Comparison of ENCODE assay signal across 27 cellular contexts in the genomic region with DNA sequence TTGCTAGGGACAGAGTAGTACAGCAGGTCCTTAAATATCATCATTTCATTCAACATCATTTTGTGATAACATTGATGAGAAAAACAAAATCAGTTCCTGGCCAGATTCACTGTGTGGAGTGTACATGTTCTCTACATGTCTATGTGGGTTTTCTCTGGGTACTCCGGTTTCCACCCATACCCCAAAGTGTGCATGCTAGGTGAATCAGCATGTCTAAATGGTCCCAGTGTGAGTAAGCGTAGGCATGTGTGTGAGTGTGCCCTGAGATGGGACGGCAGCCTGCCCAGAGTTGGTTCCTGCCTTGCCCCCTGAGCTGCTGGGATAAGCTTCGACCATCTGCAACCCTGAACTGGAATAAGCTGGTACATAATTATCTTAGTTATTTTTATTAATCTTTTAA.
"Had no signal": no experiment of that assay in that cellular context is flagged by ENCODE, and none has a peak within 500 bp of the region (broad histone marks: within the 10 kb centered on the region; RNA-seq: fewer than 3 reads in every experiment).

No MANE protein-coding gene starts in this region.

- H3K27me3 ChIP-seq: adrenal gland, body of pancreas had no signal

- H3K36me3 Mint-ChIP-seq: activated naive CD4-positive, alpha-beta T cell treated with anti-CD3 and anti-CD28 coated beads, Interleukin-2, amount 50 U/mL, for 24 hours; activated naive CD8-positive, alpha-beta T cell treated with anti-CD3 and anti-CD28 coated beads for 36 hours; WTC11 had no signal

- H3K27me3 Mint-ChIP-seq: activated naive CD4-positive, alpha-beta T cell treated with anti-CD3 and anti-CD28 coated beads, Interleukin-2, amount 50 U/mL, for 24 hours; activated naive CD8-positive, alpha-beta T cell treated with anti-CD3 and anti-CD28 coated beads for 36 hours; activated T-helper 17 cell treated with anti-CD3 and anti-CD28 coated beads, Interleukin-2, amount 50 U/mL, for 72 hours had no signal

- H3K4me1 Mint-ChIP-seq: activated CD4-positive, alpha-beta T cell treated with anti-CD3 and anti-CD28 coated beads, Interleukin-2, amount 10 ng/mL, durations not matched to agents 7 days and 5 days; activated T-helper 17 cell treated with anti-CD3 and anti-CD28 coated beads, Interleukin-2, amount 50 U/mL, for 72 hours had no signal

- H3K9me3 Mint-ChIP-seq: activated CD4-positive, alpha-beta T cell treated with anti-CD3 and anti-CD28 coated beads, Interleukin-2, amount 10 ng/mL, durations not matched to agents 7 days and 5 days; activated CD8-positive, alpha-beta T cell treated with anti-CD3 and anti-CD28 coated beads for 36 hours; activated naive CD4-positive, alpha-beta T cell treated with anti-CD3 and anti-CD28 coated beads for 36 hours; activated naive CD4-positive, alpha-beta T cell treated with anti-CD3 and anti-CD28 coated beads, Interleukin-2, amount 50 U/mL, for 24 hours; activated naive CD8-positive, alpha-beta T cell treated with anti-CD3 and anti-CD28 coated beads for 36 hours; activated naive CD8-positive, alpha-beta T cell treated with anti-CD3 and anti-CD28 coated beads, Interleukin-2, amount 50 U/mL, for 24 hours; activated T-helper 17 cell treated with anti-CD3 and anti-CD28 coated beads, Interleukin-2, amount 50 U/mL, for 72 hours; effector memory CD8-positive, alpha-beta T cell; WTC11 had no signal

- H3K4me3 ChIP-seq: adrenal gland, body of pancreas had no signal

- H3K36me3 ChIP-seq: adrenal gland had no signal

- H3K4me1 ChIP-seq: body of pancreas had no signal

- DNase-seq: activated CD4-positive, alpha-beta T cell treated with anti-CD3 and anti-CD28 coated beads for 1 hour; activated CD4-positive, alpha-beta T cell treated with anti-CD3 and anti-CD28 coated beads for 4 hours; activated CD4-positive, alpha-beta T cell treated with anti-CD3 and anti-CD28 coated beads, Interleukin-2, amount 10 ng/mL, durations not matched to agents 7 days and 5 days; activated CD4-positive, alpha-beta T cell treated with anti-CD3 and anti-CD28 coated beads, Interleukin-2, amount 50 U/mL, for 4 hours; activated CD8-positive, alpha-beta memory T cell treated with anti-CD3 and anti-CD28 coated beads for 24 hours; activated CD8-positive, alpha-beta T cell treated with anti-CD3 and anti-CD28 coated beads for 36 hours; activated effector memory CD4-positive, alpha-beta T cell treated with Interleukin-2 at 50 U/mL for 16 hours; activated naive CD4-positive, alpha-beta T cell treated with anti-CD3 and anti-CD28 coated beads for 36 hours; activated naive CD8-positive, alpha-beta T cell treated with anti-CD3 and anti-CD28 coated beads for 36 hours; activated naive CD8-positive, alpha-beta T cell treated with anti-CD3 and anti-CD28 coated beads, Interleukin-2, amount 50 U/mL, for 24 hours; activated T-cell treated with anti-CD3 and anti-CD28 coated beads, Interleukin-2, amount 50 U/mL, for 1 hour; adrenal gland; aorta; body of pancreas; cortex of kidney; dermis blood vessel endothelial cell; effector CD4-positive, alpha-beta T cell; effector memory CD8-positive, alpha-beta T cell; foreskin fibroblast; head of caudate nucleus; hippocampal formation; T-helper 2 cell had no signal

- H3K27ac ChIP-seq: adrenal gland, body of pancreas, epithelial cell of prostate, VCaP had no signal

- H3K27ac Mint-ChIP-seq: activated CD4-positive, alpha-beta T cell treated with anti-CD3 and anti-CD28 coated beads, Interleukin-2, amount 10 ng/mL, durations not matched to agents 7 days and 5 days; activated CD8-positive, alpha-beta T cell treated with anti-CD3 and anti-CD28 coated beads for 36 hours; activated naive CD4-positive, alpha-beta T cell treated with anti-CD3 and anti-CD28 coated beads for 36 hours; activated naive CD4-positive, alpha-beta T cell treated with anti-CD3 and anti-CD28 coated beads, Interleukin-2, amount 50 U/mL, for 24 hours; activated naive CD8-positive, alpha-beta T cell treated with anti-CD3 and anti-CD28 coated beads for 36 hours; activated naive CD8-positive, alpha-beta T cell treated with anti-CD3 and anti-CD28 coated beads, Interleukin-2, amount 50 U/mL, for 24 hours; activated T-helper 17 cell treated with anti-CD3 and anti-CD28 coated beads, Interleukin-2, amount 50 U/mL, for 72 hours; effector memory CD8-positive, alpha-beta T cell; WTC11 had no signal

- H3K9me3 ChIP-seq: adrenal gland, body of pancreas had no signal

- H3K4me3 Mint-ChIP-seq: activated CD4-positive, alpha-beta T cell treated with anti-CD3 and anti-CD28 coated beads, Interleukin-2, amount 10 ng/mL, durations not matched to agents 7 days and 5 days; activated CD8-positive, alpha-beta T cell treated with anti-CD3 and anti-CD28 coated beads for 36 hours; activated naive CD4-positive, alpha-beta T cell treated with anti-CD3 and anti-CD28 coated beads for 36 hours; activated naive CD4-positive, alpha-beta T cell treated with anti-CD3 and anti-CD28 coated beads, Interleukin-2, amount 50 U/mL, for 24 hours; activated naive CD8-positive, alpha-beta T cell treated with anti-CD3 and anti-CD28 coated beads for 36 hours; activated naive CD8-positive, alpha-beta T cell treated with anti-CD3 and anti-CD28 coated beads, Interleukin-2, amount 50 U/mL, for 24 hours; activated T-helper 17 cell treated with anti-CD3 and anti-CD28 coated beads, Interleukin-2, amount 50 U/mL, for 72 hours; effector memory CD8-positive, alpha-beta T cell; WTC11 had no signal
